Comparison of ENCODE assay signal across 1 cellular context in the genomic region with DNA sequence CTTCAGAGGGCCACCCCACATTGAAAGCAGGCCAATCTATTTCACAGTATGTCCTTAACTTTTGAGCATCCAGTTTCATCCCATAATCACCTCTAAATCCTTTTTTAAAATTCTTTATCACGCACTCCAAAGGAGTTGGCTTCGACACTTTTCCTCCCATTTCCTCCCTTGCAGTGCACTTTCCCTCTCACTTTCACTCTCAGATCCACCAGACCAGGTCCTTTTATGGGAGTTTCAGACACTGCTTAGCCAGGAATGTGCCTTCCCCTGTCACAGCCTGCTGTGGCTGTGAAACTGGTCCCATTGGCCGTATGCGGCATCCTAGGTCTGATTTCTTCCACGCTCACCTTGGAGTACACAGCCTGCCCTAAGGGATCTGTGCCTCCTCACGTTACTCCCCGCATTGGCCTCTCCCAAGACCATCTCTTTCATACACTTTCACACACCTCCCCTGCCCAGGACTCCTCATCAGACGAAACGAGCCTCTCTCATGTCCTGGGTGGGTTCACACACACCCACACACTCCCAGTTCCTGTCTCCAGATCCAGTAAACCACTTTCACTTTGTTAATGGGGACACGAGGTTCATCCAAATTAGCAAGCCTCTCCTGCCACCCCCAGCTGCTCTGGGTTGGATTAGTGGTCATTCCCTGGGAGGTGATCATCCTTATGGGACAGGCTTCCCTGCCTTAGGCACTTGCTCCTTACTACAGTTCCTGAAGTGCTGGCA.
TF ChIP-seq lines count a peak whose summit lies in the region.

No MANE protein-coding gene starts in this region.

TF ChIP-seq in GM12878, 131 proteins besides CTCF, POLR2A, EP300 and RAD21:
- TF ChIP-seq, protein P1, sequence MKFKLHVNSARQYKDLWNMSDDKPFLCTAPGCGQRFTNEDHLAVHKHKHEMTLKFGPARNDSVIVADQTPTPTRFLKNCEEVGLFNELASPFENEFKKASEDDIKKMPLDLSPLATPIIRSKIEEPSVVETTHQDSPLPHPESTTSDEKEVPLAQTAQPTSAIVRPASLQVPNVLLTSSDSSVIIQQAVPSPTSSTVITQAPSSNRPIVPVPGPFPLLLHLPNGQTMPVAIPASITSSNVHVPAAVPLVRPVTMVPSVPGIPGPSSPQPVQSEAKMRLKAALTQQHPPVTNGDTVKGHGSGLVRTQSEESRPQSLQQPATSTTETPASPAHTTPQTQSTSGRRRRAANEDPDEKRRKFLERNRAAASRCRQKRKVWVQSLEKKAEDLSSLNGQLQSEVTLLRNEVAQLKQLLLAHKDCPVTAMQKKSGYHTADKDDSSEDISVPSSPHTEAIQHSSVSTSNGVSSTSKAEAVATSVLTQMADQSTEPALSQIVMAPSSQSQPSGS (IDR thresholded peaks at IDR 0.05; ENCODE audit: low read length), result no peak
- no peak for TF ChIP-seq GABPA (IDR thresholded peaks at IDR 0.05; ENCODE audit: low read depth)
- TF ChIP-seq CHD4 (IDR thresholded peaks at IDR 0.05), result no peak
- no peak for TF ChIP-seq PAX5 (IDR thresholded peaks at IDR 0.05; ENCODE audit: borderline replicate concordance, low read depth, low read length)
- no peak for TF ChIP-seq YBX1 (IDR thresholded peaks at IDR 0.05)
- TF ChIP-seq SIN3A (IDR thresholded peaks at IDR 0.05; ENCODE audit: low read depth, low read length), result no peak
- peak in 1 of 2 experiments; percentile 32; a peak in 1 of 3 replicates for TF ChIP-seq EGR1 (IDR thresholded peaks at IDR 0.05; ENCODE audit: borderline replicate concordance in 1 of 2, low read depth in 2 of 2, low read length in 2 of 2)
- no peak for TF ChIP-seq CHD2 (IDR thresholded peaks at IDR 0.05; ENCODE audit: borderline replicate concordance, low read depth, low read length)
- no peak for TF ChIP-seq TCF12 (IDR thresholded peaks at IDR 0.05; ENCODE audit: low read depth, low read length)
- no peak for TF ChIP-seq HCFC1 (IDR thresholded peaks at IDR 0.05; ENCODE audit: low read length)
- TF ChIP-seq, protein P2, sequence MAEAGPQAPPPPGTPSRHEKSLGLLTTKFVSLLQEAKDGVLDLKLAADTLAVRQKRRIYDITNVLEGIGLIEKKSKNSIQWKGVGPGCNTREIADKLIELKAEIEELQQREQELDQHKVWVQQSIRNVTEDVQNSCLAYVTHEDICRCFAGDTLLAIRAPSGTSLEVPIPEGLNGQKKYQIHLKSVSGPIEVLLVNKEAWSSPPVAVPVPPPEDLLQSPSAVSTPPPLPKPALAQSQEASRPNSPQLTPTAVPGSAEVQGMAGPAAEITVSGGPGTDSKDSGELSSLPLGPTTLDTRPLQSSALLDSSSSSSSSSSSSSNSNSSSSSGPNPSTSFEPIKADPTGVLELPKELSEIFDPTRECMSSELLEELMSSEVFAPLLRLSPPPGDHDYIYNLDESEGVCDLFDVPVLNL (IDR thresholded peaks at IDR 0.05; ENCODE audit: low read depth, low read length), result no peak
- TF ChIP-seq, protein P3, sequence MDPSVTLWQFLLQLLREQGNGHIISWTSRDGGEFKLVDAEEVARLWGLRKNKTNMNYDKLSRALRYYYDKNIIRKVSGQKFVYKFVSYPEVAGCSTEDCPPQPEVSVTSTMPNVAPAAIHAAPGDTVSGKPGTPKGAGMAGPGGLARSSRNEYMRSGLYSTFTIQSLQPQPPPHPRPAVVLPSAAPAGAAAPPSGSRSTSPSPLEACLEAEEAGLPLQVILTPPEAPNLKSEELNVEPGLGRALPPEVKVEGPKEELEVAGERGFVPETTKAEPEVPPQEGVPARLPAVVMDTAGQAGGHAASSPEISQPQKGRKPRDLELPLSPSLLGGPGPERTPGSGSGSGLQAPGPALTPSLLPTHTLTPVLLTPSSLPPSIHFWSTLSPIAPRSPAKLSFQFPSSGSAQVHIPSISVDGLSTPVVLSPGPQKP (IDR thresholded peaks at IDR 0.05; ENCODE audit: low read depth, low read length), result no peak
- TF ChIP-seq MEF2B (IDR thresholded peaks at IDR 0.05; ENCODE audit: partially characterized antibody, poor library complexity, severe bottlenecking), result no peak
- TF ChIP-seq FOXK2 (IDR thresholded peaks at IDR 0.05), result no peak
- TF ChIP-seq NRF1 (conservative IDR thresholded peaks at IDR 0.05; ENCODE audit: low read depth, low read length), result no peak
- TF ChIP-seq SUPT20H (IDR thresholded peaks at IDR 0.05; ENCODE audit: borderline replicate concordance, control insufficient read depth, low read depth, low read length), result no peak
- TF ChIP-seq STAT3 (IDR thresholded peaks at IDR 0.05; ENCODE audit: low read depth, low read length), result no peak
- TF ChIP-seq PAX8 (IDR thresholded peaks at IDR 0.05), result no peak
- TF ChIP-seq NFXL1 (IDR thresholded peaks at IDR 0.05; ENCODE audit: borderline replicate concordance), result no peak
- 0 out of 4 replicates have a peak, but pooled peaks of 1 of the 2 experiments have one; percentile 33 for TF ChIP-seq IKZF2 (IDR thresholded peaks at IDR 0.05)
- TF ChIP-seq ZNF274 (IDR thresholded peaks at IDR 0.05; ENCODE audit: insufficient read depth, insufficient read length), result no peak
- TF ChIP-seq IKZF1 (conservative IDR thresholded peaks at IDR 0.05), result peak; percentile 50; the same call in 1 of the 2 replicates
- TF ChIP-seq, protein P4, sequence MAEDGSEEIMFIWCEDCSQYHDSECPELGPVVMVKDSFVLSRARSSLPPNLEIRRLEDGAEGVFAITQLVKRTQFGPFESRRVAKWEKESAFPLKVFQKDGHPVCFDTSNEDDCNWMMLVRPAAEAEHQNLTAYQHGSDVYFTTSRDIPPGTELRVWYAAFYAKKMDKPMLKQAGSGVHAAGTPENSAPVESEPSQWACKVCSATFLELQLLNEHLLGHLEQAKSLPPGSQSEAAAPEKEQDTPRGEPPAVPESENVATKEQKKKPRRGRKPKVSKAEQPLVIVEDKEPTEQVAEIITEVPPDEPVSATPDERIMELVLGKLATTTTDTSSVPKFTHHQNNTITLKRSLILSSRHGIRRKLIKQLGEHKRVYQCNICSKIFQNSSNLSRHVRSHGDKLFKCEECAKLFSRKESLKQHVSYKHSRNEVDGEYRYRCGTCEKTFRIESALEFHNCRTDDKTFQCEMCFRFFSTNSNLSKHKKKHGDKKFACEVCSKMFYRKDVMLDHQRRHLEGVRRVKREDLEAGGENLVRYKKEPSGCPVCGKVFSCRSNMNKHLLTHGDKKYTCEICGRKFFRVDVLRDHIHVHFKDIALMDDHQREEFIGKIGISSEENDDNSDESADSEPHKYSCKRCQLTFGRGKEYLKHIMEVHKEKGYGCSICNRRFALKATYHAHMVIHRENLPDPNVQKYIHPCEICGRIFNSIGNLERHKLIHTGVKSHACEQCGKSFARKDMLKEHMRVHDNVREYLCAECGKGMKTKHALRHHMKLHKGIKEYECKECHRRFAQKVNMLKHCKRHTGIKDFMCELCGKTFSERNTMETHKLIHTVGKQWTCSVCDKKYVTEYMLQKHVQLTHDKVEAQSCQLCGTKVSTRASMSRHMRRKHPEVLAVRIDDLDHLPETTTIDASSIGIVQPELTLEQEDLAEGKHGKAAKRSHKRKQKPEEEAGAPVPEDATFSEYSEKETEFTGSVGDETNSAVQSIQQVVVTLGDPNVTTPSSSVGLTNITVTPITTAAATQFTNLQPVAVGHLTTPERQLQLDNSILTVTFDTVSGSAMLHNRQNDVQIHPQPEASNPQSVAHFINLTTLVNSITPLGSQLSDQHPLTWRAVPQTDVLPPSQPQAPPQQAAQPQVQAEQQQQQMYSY (CRISPR knock-in tag; IDR thresholded peaks at IDR 0.05), result no peak
- TF ChIP-seq NFIC (IDR thresholded peaks at IDR 0.05; ENCODE audit: low read depth, low read length), result no peak
- TF ChIP-seq, protein P5, sequence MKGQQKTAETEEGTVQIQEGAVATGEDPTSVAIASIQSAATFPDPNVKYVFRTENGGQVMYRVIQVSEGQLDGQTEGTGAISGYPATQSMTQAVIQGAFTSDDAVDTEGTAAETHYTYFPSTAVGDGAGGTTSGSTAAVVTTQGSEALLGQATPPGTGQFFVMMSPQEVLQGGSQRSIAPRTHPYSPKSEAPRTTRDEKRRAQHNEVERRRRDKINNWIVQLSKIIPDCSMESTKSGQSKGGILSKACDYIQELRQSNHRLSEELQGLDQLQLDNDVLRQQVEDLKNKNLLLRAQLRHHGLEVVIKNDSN (IDR thresholded peaks at IDR 0.05; ENCODE audit: borderline replicate concordance, extremely low read length, insufficient read depth, low read depth, low read length), result no peak
- no peak for TF ChIP-seq RB1 (IDR thresholded peaks at IDR 0.05; ENCODE audit: borderline replicate concordance)
- peak; percentile 76; the same call in 1 of the 2 replicates for TF ChIP-seq SPI1 (IDR thresholded peaks at IDR 0.05; ENCODE audit: borderline replicate concordance, insufficient read depth, low read depth, low read length)
- no peak for TF ChIP-seq TCF3 (IDR thresholded peaks at IDR 0.05; ENCODE audit: borderline replicate concordance, insufficient read depth, low read depth, low read length)
- no peak for TF ChIP-seq HDAC6 (IDR thresholded peaks at IDR 0.05; ENCODE audit: unreplicated experiment)
- no peak for TF ChIP-seq SMARCA5 (IDR thresholded peaks at IDR 0.05)
- TF ChIP-seq BHLHE40 (IDR thresholded peaks at IDR 0.05; ENCODE audit: borderline replicate concordance in 1 of 2, low read depth in 2 of 2, low read length in 1 of 2), result no peak
- TF ChIP-seq DPF2 (IDR thresholded peaks at IDR 0.05), result 0 out of 2 replicates have a peak, but pooled peaks have one; percentile 27
- no peak for TF ChIP-seq NR2C1 (IDR thresholded peaks at IDR 0.05)
- TF ChIP-seq, protein P6, sequence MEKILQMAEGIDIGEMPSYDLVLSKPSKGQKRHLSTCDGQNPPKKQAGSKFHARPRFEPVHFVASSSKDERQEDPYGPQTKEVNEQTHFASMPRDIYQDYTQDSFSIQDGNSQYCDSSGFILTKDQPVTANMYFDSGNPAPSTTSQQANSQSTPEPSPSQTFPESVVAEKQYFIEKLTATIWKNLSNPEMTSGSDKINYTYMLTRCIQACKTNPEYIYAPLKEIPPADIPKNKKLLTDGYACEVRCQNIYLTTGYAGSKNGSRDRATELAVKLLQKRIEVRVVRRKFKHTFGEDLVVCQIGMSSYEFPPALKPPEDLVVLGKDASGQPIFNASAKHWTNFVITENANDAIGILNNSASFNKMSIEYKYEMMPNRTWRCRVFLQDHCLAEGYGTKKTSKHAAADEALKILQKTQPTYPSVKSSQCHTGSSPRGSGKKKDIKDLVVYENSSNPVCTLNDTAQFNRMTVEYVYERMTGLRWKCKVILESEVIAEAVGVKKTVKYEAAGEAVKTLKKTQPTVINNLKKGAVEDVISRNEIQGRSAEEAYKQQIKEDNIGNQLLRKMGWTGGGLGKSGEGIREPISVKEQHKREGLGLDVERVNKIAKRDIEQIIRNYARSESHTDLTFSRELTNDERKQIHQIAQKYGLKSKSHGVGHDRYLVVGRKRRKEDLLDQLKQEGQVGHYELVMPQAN (conservative IDR thresholded peaks at IDR 0.05), result no peak
- TF ChIP-seq ZSCAN29 (IDR thresholded peaks at IDR 0.05), result no peak
- TF ChIP-seq SP1 (IDR thresholded peaks at IDR 0.05; ENCODE audit: low read depth, low read length), result no peak
- no peak for TF ChIP-seq BACH1 (IDR thresholded peaks at IDR 0.05; ENCODE audit: borderline replicate concordance)
- no peak for TF ChIP-seq POU2F2 (IDR thresholded peaks at IDR 0.05; ENCODE audit: borderline replicate concordance, low read depth, low read length)
- no peak for TF ChIP-seq HDAC2 (IDR thresholded peaks at IDR 0.05)
- TF ChIP-seq IRF4 (IDR thresholded peaks at IDR 0.05; ENCODE audit: low read depth, low read length), result 0 out of 2 replicates have a peak, but pooled peaks have one; percentile 10
- TF ChIP-seq MTA2 (IDR thresholded peaks at IDR 0.05; ENCODE audit: low read depth), result 0 out of 2 replicates have a peak, but pooled peaks have one; percentile 14
- TF ChIP-seq ETV6 (conservative IDR thresholded peaks at IDR 0.05 in 1 of 2, IDR thresholded peaks at IDR 0.05 in 1 of 2; ENCODE audit: borderline replicate concordance in 1 of 2, low read depth in 1 of 2), result no peak
- 0 out of 2 replicates have a peak, but pooled peaks have one; percentile 5 for TF ChIP-seq RUNX3 (IDR thresholded peaks at IDR 0.05; ENCODE audit: low read length)
- no peak for TF ChIP-seq SMAD5 (IDR thresholded peaks at IDR 0.05; ENCODE audit: low read depth)
TF ChIP-seq in GM12878: peak in this region for 8.
